15 cellular contexts compared by ENCODE assay signal in the genomic region with DNA sequence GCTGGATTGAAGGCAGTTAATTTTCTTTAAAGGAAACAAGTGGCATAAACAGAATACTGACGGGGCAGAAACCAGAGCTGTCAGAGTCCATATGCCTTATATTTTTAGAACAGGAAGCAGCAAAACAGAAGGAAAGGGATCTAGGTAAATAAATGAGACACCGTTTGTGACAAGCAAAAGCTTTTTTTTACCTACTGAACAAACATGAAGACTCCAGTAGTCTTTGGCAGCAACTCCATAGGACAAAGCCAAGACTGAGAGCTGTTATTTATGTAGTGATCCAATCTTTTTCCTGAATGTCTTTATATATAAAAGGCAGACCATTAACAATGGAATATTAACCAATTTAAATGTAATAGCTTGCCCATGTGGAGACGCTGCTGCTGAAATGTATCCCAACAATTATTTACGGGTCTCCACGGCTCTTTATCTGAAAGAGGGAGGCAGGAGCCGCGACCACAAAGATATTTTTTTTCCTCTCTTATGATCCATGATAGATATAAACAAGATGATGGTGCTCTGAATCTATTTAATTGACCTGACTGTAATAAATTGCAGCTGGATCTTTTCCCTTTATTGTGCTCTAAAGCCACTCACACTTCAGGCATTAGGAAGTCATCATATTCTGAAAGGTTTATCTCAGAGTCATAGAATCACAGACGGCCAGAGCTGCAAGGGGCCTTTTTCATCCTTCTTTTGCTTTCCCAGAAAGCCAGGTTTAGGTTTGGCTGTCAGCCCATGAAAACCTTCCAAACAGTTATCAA.
A peak's percentile ranks its signal among the peaks of the same experiment; 100 is the strongest.
DNase-seq lines count a peak whose midpoint lies in the region; ATAC-seq and TF ChIP-seq lines count a peak whose summit lies in the region.
"Had no signal": no experiment of that assay in that cellular context is flagged by ENCODE, and none has a peak within 500 bp of the region (broad histone marks: within the 10 kb centered on the region; RNA-seq: fewer than 3 reads in every experiment).

No MANE protein-coding gene starts in this region.

- no peaks in the 10 kb centered on the region for H3K79me2 ChIP-seq in PC-3 (ENCODE audit: low read length)

- H2AFZ ChIP-seq in PC-3 (ENCODE audit: low read length) = no peak overlapping the region

- CTCF ChIA-PET in PC-3 (lab: Charles Lee) = interaction anchor here (0.6 kb wide), 1 partner anchor 990 kb away, joined by 4 read pairs; no protein-coding TSS in a partner anchor
- CTCF ChIA-PET in activated naive CD4-positive, alpha-beta T cell treated with anti-CD3 and anti-CD28 coated beads, Interleukin-2, amount 10 ng/mL, durations not matched to agents 7 days and 5 days (lab: Charles Lee) = no interaction called here

- H4K20me1 ChIP-seq in PC-3 (ENCODE audit: low read length) = no peaks in the 10 kb centered on the region

- POLR2A ChIA-PET in PC-3 (lab: Charles Lee; ENCODE audit: unreplicated experiment) = no interaction called here

- H3K4me3 Mint-ChIP-seq in activated naive CD4-positive, alpha-beta T cell treated with anti-CD3 and anti-CD28 coated beads, Interleukin-2, amount 10 ng/mL, durations not matched to agents 7 days and 5 days = no peak overlapping the region

- no peaks in the 10 kb centered on the region for H3K9me3 Mint-ChIP-seq in activated naive CD4-positive, alpha-beta T cell treated with anti-CD3 and anti-CD28 coated beads, Interleukin-2, amount 10 ng/mL, durations not matched to agents 7 days and 5 days

- no peak overlapping the region for H3K4me3 ChIP-seq in PC-3 (ENCODE audit: low read length)
- H3K4me3 ChIP-seq: SK-N-MC, upper lobe of left lung had no signal

- no peaks in the 10 kb centered on the region for H3K36me3 Mint-ChIP-seq in activated naive CD4-positive, alpha-beta T cell treated with anti-CD3 and anti-CD28 coated beads, Interleukin-2, amount 10 ng/mL, durations not matched to agents 7 days and 5 days

- DNase-seq in COR-L47 (lab: John Stamatoyannopoulos, UW) (peak; percentile 71), NCI-H128 (lab: John Stamatoyannopoulos, UW; ENCODE audit: unreplicated experiment) (peak; percentile 60), PC-3 (peak; percentile 50), foreskin keratinocyte (peak; percentile 15 to 54), erythroblast (lab: John Stamatoyannopoulos, UW) (no peak), midbrain (lab: John Stamatoyannopoulos, UW) (no peak)
- DNase-seq in activated naive CD4-positive, alpha-beta T cell treated with anti-CD3 and anti-CD28 coated beads, Interleukin-2, amount 10 ng/mL, durations not matched to agents 7 days and 5 days = no peak
- DNase-seq in activated naive CD4-positive, alpha-beta T cell treated with Interleukin-2 at 50 U/mL for 16 hours = no peak
- DNase-seq: activated effector memory CD4-positive, alpha-beta T cell treated with anti-CD3 and anti-CD28 coated beads, Interleukin-2, amount 50 U/mL, for 16 hours; EL; glutamatergic neuron; MM.1S; stimulated activated CD4-positive, alpha-beta T cell treated with anti-CD3 and anti-CD28 coated beads, Interleukin-4, amount 100 ng/mL, for 24 hours; upper lobe of left lung had no signal

- H3K27ac ChIP-seq in PC-3 (ENCODE audit: low read length) = no peak overlapping the region
- H3K27ac ChIP-seq in foreskin keratinocyte = peak overlapping the region; percentile 45
- H3K27ac ChIP-seq: SK-N-MC, upper lobe of left lung had no signal

- H3F3A ChIP-seq in PC-3 (ENCODE audit: low read length, unreplicated experiment) = no peaks in the 10 kb centered on the region

- H3K27me3 ChIP-seq in PC-3 (ENCODE audit: low read length) = no peaks in the 10 kb centered on the region
- H3K27me3 ChIP-seq in foreskin keratinocyte = no peaks in the 10 kb centered on the region
- H3K27me3 ChIP-seq: upper lobe of left lung had no signal

- H3K4me1 ChIP-seq in PC-3 (ENCODE audit: insufficient read depth, low read length) (peaks cover 8% of the 10 kb centered on the region; the same call in 1 of the 2 replicates), foreskin keratinocyte (peaks cover 7% of the 10 kb centered on the region)

- no peak for TF ChIP-seq POLR2A in erythroblast (IDR thresholded peaks at IDR 0.05; ENCODE audit: low read length)

- 0 out of 2 replicates have a peak overlapping the region, but pooled peaks have one; percentile 31 for H3K4me2 ChIP-seq in PC-3 (ENCODE audit: low read length)

- no peaks in the 10 kb centered on the region for H3K4me1 Mint-ChIP-seq in activated naive CD4-positive, alpha-beta T cell treated with anti-CD3 and anti-CD28 coated beads, Interleukin-2, amount 10 ng/mL, durations not matched to agents 7 days and 5 days

- no peaks in the 10 kb centered on the region for H3K9me2 ChIP-seq in PC-3 (replicated peaks; ENCODE audit: low read length)

- intact Hi-C loops in PC-3 (cut with micrococcal nuclease) = no loop called here

- H3K27ac Mint-ChIP-seq in activated naive CD4-positive, alpha-beta T cell treated with anti-CD3 and anti-CD28 coated beads, Interleukin-2, amount 10 ng/mL, durations not matched to agents 7 days and 5 days = no peak overlapping the region

- H3K9me3 ChIP-seq in PC-3 (ENCODE audit: low read length) = no peaks in the 10 kb centered on the region
- H3K9me3 ChIP-seq: upper lobe of left lung had no signal

- TF ChIP-seq CTCF in PC-3 (conservative IDR thresholded peaks at IDR 0.05; ENCODE audit: low read depth, low read length) (no peak), foreskin keratinocyte (conservative IDR thresholded peaks at IDR 0.05) (no peak)

- BruUV-seq in PC-3 (replicated peaks; lab: Mats Ljungman, UMichigan) = no TSS peak

- ATAC-seq in PC-3 (peak; percentile 93), foreskin keratinocyte (peak; percentile 34)

- no peaks in the 10 kb centered on the region for H3K36me3 ChIP-seq in PC-3 (ENCODE audit: low read depth, low read length)
- H3K36me3 ChIP-seq: upper lobe of left lung had no signal

- no peak overlapping the region for H3K9ac ChIP-seq in PC-3 (ENCODE audit: low read length)

- H3K27me3 Mint-ChIP-seq in activated naive CD4-positive, alpha-beta T cell treated with anti-CD3 and anti-CD28 coated beads, Interleukin-2, amount 10 ng/mL, durations not matched to agents 7 days and 5 days = no peaks in the 10 kb centered on the region

Comparison
In these comparisons a context has a peak if more than half of its experiments do, and no peak if none do; other contexts are left out.
1. DNase-seq: peak in COR-L47 (single experiment), NCI-H128 (single experiment), PC-3 (single experiment) and foreskin keratinocyte (2 of 2); none in erythroblast (0 of 2), activated naive CD4-positive, alpha-beta T cell treated with anti-CD3 and anti-CD28 coated beads, Interleukin-2, amount 10 ng/mL, durations not matched to agents 7 days and 5 days (single experiment), midbrain (single experiment) and activated naive CD4-positive, alpha-beta T cell treated with Interleukin-2 at 50 U/mL for 16 hours (single experiment).